In the genomic region with DNA sequence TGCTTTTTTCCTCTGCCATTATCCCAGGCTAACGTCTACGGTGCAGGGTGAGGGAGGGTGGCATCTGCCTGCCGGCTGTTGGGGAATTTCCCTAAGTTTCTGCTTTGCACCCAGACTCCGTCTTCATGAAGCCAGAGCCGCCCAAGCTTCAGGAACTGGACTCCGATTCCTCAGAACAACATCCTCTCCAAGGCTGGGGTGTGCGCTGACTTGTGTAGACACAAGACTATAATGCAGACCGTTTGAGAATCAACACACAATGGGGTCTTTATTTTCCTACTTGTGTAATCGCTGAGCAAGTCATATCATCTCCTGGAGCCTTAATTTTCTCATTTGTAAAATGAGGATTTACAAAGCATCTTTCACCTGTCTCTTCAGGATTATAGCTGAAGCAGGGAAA, we compare ENCODE assay signal across 14 cellular contexts.
DNase-seq lines count a peak whose midpoint lies in the region; ATAC-seq and TF ChIP-seq lines count a peak whose summit lies in the region.
"Had no signal": no experiment of that assay in that cellular context is flagged by ENCODE, and none has a peak within 500 bp of the region (broad histone marks: within the 10 kb centered on the region; RNA-seq: fewer than 3 reads in every experiment).

No MANE protein-coding gene starts in this region.

- intact Hi-C loops in heart left ventricle (cut with DNase I), result no loop called here

- TF ChIP-seq CTCF in heart left ventricle (IDR thresholded peaks at IDR 0.05) (no peak), progenitor cell of endocrine pancreas (IDR thresholded peaks at IDR 0.05; ENCODE audit: unreplicated experiment) (no peak)

- H3K4me3 Mint-ChIP-seq in progenitor cell of endocrine pancreas (ENCODE audit: low read depth), result no peak overlapping the region
- H3K4me3 Mint-ChIP-seq: activated naive CD8-positive, alpha-beta T cell treated with anti-CD3 and anti-CD28 coated beads, Interleukin-2, amount 10 ng/mL, durations not matched to agents 7 days and 5 days; immature natural killer cell had no signal

- H3K9me3 ChIP-seq in heart left ventricle, result peaks cover 0 to 6% (median 0%) of the 10 kb centered on the region in 12 donors
- H3K9me3 ChIP-seq: vagina had no signal

- H3K4me1 ChIP-seq in heart left ventricle, result peaks cover 0 to 37% (median 14%) of the 10 kb centered on the region in 12 donors

- 50 to 69% (median 57%) methylated on average over 9 of the region's 9 CpGs for WGBS in heart left ventricle, 4 donors

- peak overlapping the region in 2 of 12 donors; percentile 22 to 34 for H3K4me3 ChIP-seq in heart left ventricle
- H3K4me3 ChIP-seq: vagina had no signal

- no peaks in the 10 kb centered on the region for H3K27me3 ChIP-seq in heart left ventricle
- H3K27me3 ChIP-seq: vagina had no signal

- no peaks in the 10 kb centered on the region for H3K36me3 Mint-ChIP-seq in progenitor cell of endocrine pancreas (ENCODE audit: insufficient read depth)
- H3K36me3 Mint-ChIP-seq: activated naive CD8-positive, alpha-beta T cell treated with anti-CD3 and anti-CD28 coated beads, Interleukin-2, amount 10 ng/mL, durations not matched to agents 7 days and 5 days; immature natural killer cell had no signal

- H3K27ac ChIP-seq in heart left ventricle, result peak overlapping the region in 11 of 12 donors; percentile 25 to 83 (median 74)
- H3K27ac ChIP-seq: vagina had no signal

- H3K9me3 Mint-ChIP-seq in progenitor cell of endocrine pancreas (ENCODE audit: low read depth), result peaks cover 3% of the 10 kb centered on the region
- H3K9me3 Mint-ChIP-seq: activated naive CD8-positive, alpha-beta T cell treated with anti-CD3 and anti-CD28 coated beads, Interleukin-2, amount 10 ng/mL, durations not matched to agents 7 days and 5 days; immature natural killer cell had no signal

- H3K4me1 Mint-ChIP-seq in progenitor cell of endocrine pancreas (ENCODE audit: low read depth), result peaks cover 15% of the 10 kb centered on the region
- H3K4me1 Mint-ChIP-seq: immature natural killer cell had no signal

- no peaks in the 10 kb centered on the region for H3K27me3 Mint-ChIP-seq in progenitor cell of endocrine pancreas
- H3K27me3 Mint-ChIP-seq: activated naive CD8-positive, alpha-beta T cell treated with anti-CD3 and anti-CD28 coated beads, Interleukin-2, amount 10 ng/mL, durations not matched to agents 7 days and 5 days had no signal

- peak; percentile 24 for DNase-seq in AG20443 (ENCODE audit: low spot score)
- peak; percentile 48 for DNase-seq in astrocyte of the hippocampus (ENCODE audit: low read depth, low spot score)
- DNase-seq in heart left ventricle, result peak in 2 of 5 donors; percentile 19 to 26
- DNase-seq in progenitor cell of endocrine pancreas (ENCODE audit: low spot score, unreplicated experiment), result no peak
- no peak for DNase-seq in AG08395 (ENCODE audit: low spot score)
- no peak for DNase-seq in HuH-7 (ENCODE audit: low spot score)
- DNase-seq: activated CD4-positive, alpha-beta T cell treated with anti-CD3 and anti-CD28 coated beads, Interleukin-2, amount 50 U/mL, for 4 hours; activated naive CD8-positive, alpha-beta T cell treated with anti-CD3 and anti-CD28 coated beads, Interleukin-2, amount 10 ng/mL, durations not matched to agents 7 days and 5 days; immature natural killer cell; Kasumi-1; NCI-H446 treated with DMSO at 0.1 percent for 48 hours had no signal

- peak overlapping the region; percentile 88 for H3K27ac Mint-ChIP-seq in progenitor cell of endocrine pancreas
- H3K27ac Mint-ChIP-seq: activated naive CD8-positive, alpha-beta T cell treated with anti-CD3 and anti-CD28 coated beads, Interleukin-2, amount 10 ng/mL, durations not matched to agents 7 days and 5 days; immature natural killer cell had no signal

- ATAC-seq in heart left ventricle (peak; percentile 14 to 47 (median 22)), HG02623 (IDR thresholded peaks at IDR 0.05; ENCODE audit: unreplicated experiment) (no peak)
- no peak for ATAC-seq in activated CD4-positive, CD25-positive, alpha-beta regulatory T cell treated with anti-CD3 and anti-CD28 coated beads, Interleukin-2, amount 50 U/mL, for 24 hours

- no peaks in the 10 kb centered on the region for H3K36me3 ChIP-seq in heart left ventricle
- H3K36me3 ChIP-seq: vagina had no signal

- no peak for TF ChIP-seq POLR2A in heart left ventricle (IDR thresholded peaks at IDR 0.05)

Comparison
In these comparisons a context has a peak if more than half of its experiments do, and no peak if none do; other contexts are left out.
1. DNase-seq: peak in AG20443 (single experiment) and astrocyte of the hippocampus (single experiment); none in progenitor cell of endocrine pancreas (single experiment), AG08395 (single experiment) and HuH-7 (single experiment).
2. ATAC-seq: peak in heart left ventricle (4 of 4); none in HG02623 (single experiment) and activated CD4-positive, CD25-positive, alpha-beta regulatory T cell treated with anti-CD3 and anti-CD28 coated beads, Interleukin-2, amount 50 U/mL, for 24 hours (0 of 2).